Comparison of ENCODE assay signal across 21 cellular contexts in genomic region chr15:43242616-43243015, GRCh38. TPM values are rescaled to one million over a fixed set of nuclear protein-coding genes. Genes with fewer than 3 reads are reported as not detected.
DNase-seq lines count a peak whose midpoint lies in the region; ATAC-seq and TF ChIP-seq lines count a peak whose summit lies in the region.
"Had no signal": no experiment of that assay in that cellular context is flagged by ENCODE, and none has a peak within 500 bp of the region (broad histone marks: within the 10 kb centered on the region; RNA-seq: fewer than 3 reads in every experiment).

No MANE protein-coding gene starts in this region.

- H3K27me3 ChIP-seq in suprapubic skin: no peaks in the 10 kb centered on the region
- H3K27me3 ChIP-seq: BLaER1 had no signal

- TF ChIP-seq CTCF in coronary artery (IDR thresholded peaks at IDR 0.05): no peak
- TF ChIP-seq CTCF in suprapubic skin (IDR thresholded peaks at IDR 0.05): no peak

- TF ChIP-seq POLR2A in suprapubic skin (IDR thresholded peaks at IDR 0.05): no peak

- no peaks in the 10 kb centered on the region for H3K36me3 ChIP-seq in suprapubic skin
- H3K36me3 ChIP-seq: BLaER1, HAP-1 had no signal

- no peak for TF ChIP-seq EP300 in suprapubic skin (IDR thresholded peaks at IDR 0.05)

- H3K9me3 ChIP-seq in suprapubic skin: no peaks in the 10 kb centered on the region
- H3K9me3 ChIP-seq: BLaER1, Caco-2, HAP-1 had no signal

- no peak for ATAC-seq in HG03432 (IDR thresholded peaks at IDR 0.05; ENCODE audit: unreplicated experiment)
- ATAC-seq in GM21619 (IDR thresholded peaks at IDR 0.05; ENCODE audit: unreplicated experiment): no peak
- ATAC-seq: CD8-positive, alpha-beta T cell; GM12878; GM23338 had no signal

- peaks cover 44% of the 10 kb centered on the region for H3K4me1 ChIP-seq in suprapubic skin
- H3K4me1 ChIP-seq: Caco-2, HAP-1 had no signal

- 58% methylated on average over 5 of the region's 5 CpGs for WGBS in suprapubic skin

- H3K27ac ChIP-seq in coronary artery (no peak overlapping the region), suprapubic skin (peak overlapping the region; percentile 6)
- H3K27ac ChIP-seq: 22Rv1, BLaER1, C4-2B had no signal

- H3K4me3 ChIP-seq in coronary artery (no peak overlapping the region), suprapubic skin (no peak overlapping the region)
- H3K4me3 ChIP-seq: BLaER1, GM12878, GM23338, HAP-1 had no signal

- DNase-seq in activated CD8-positive, alpha-beta memory T cell treated with anti-CD3 and anti-CD28 coated beads, Interleukin-2, amount 50 U/mL, for 48 hours: peak; percentile 23
- no peak for DNase-seq in activated CD8-positive, alpha-beta memory T cell treated with anti-CD3 and anti-CD28 coated beads, Interleukin-2, amount 50 U/mL, for 4 hours
- DNase-seq in coronary artery (ENCODE audit: low spot score) (peak; percentile 54), suprapubic skin (ENCODE audit: low spot score in 2 of 2) (no peak), NCI-H1436 (lab: John Stamatoyannopoulos, UW) (no peak)
- DNase-seq: Caco-2; CD4-positive, CD25-positive, alpha-beta regulatory T cell; CD8-positive, alpha-beta T cell; DMS153; DND-41; HFFc6 had no signal

RNA-seq across cellular contexts. Expression of gene EPB42, which starts 21.8 kb away (rescaled TPM):
- not detected for total RNA-seq in suprapubic skin
- total RNA-seq: B cell; Caco-2; CD4-positive, CD25-positive, alpha-beta regulatory T cell; CD8-positive, alpha-beta T cell; GM12878; GM23338; H4; HFFc6 had no signal

RNA-seq across cellular contexts. Expression of gene TGM5, which starts 24.1 kb away (rescaled TPM):
- total RNA-seq in suprapubic skin: 100 to 1,000 TPM in 1 of 4 donors, 10 to 100 TPM in 3; 61.6 to 146 (median 69.3) TPM
- total RNA-seq: Caco-2; CD4-positive, CD25-positive, alpha-beta regulatory T cell; CD8-positive, alpha-beta T cell; GM23338; H4; HFFc6 had no signal

RNA-seq across cellular contexts. Expression of gene CCNDBP1, which starts 57.4 kb away (rescaled TPM):
- total RNA-seq in suprapubic skin: 10 to 100 TPM; 55.9 to 93.7 (median 81.2) TPM

RNA-seq across cellular contexts. Expression of gene TGM7, which starts 59.4 kb away (rescaled TPM):
- total RNA-seq in suprapubic skin: not detected
- total RNA-seq: B cell; Caco-2; CD4-positive, CD25-positive, alpha-beta regulatory T cell; CD8-positive, alpha-beta T cell; GM12878; GM23338; H4; HFFc6 had no signal

Comparison
In these comparisons a context has a peak if more than half of its experiments do, and no peak if none do; other contexts are left out.
1. DNase-seq: peak in activated CD8-positive, alpha-beta memory T cell treated with anti-CD3 and anti-CD28 coated beads, Interleukin-2, amount 50 U/mL, for 48 hours (single experiment) and coronary artery (single experiment); none in activated CD8-positive, alpha-beta memory T cell treated with anti-CD3 and anti-CD28 coated beads, Interleukin-2, amount 50 U/mL, for 4 hours (single experiment), suprapubic skin (0 of 2) and NCI-H1436 (single experiment).